15 cellular contexts compared by ENCODE assay signal in genomic region chr1:64087768-64088167, GRCh38.
A peak's percentile ranks its signal among the peaks of the same experiment; 100 is the strongest.
DNase-seq lines count a peak whose midpoint lies in the region; TF ChIP-seq lines count a peak whose summit lies in the region.
"Had no signal": no experiment of that assay in that cellular context is flagged by ENCODE, and none has a peak within 500 bp of the region (broad histone marks: within the 10 kb centered on the region; RNA-seq: fewer than 3 reads in every experiment).

No MANE protein-coding gene starts in this region.

- H2BK120ac ChIP-seq in H9 (ENCODE audit: low read depth, low read length, poor library complexity, severe bottlenecking), result no peak overlapping the region

- no peak overlapping the region for H4K8ac ChIP-seq in H9 (replicated peaks; ENCODE audit: insufficient read length, low read depth, low read length)

- no peak overlapping the region for H2BK20ac ChIP-seq in H9 (ENCODE audit: low read depth, low read length, poor library complexity, severe bottlenecking)

- H3K14ac ChIP-seq in H9 (ENCODE audit: insufficient read depth, low read length), result no peak overlapping the region

- H2AFZ ChIP-seq in H9 (ENCODE audit: low read length), result no peak overlapping the region

- H3K27ac ChIP-seq in brain microvascular endothelial cell (no peak overlapping the region), H9 (ENCODE audit: insufficient read length, low read depth, low read length) (no peak overlapping the region)
- H3K27ac ChIP-seq: left ventricle myocardium inferior had no signal

- H3K27me3 ChIP-seq in brain microvascular endothelial cell (replicated peaks) (no peaks in the 10 kb centered on the region), H9 (ENCODE audit: insufficient read depth, low read length) (no peaks in the 10 kb centered on the region)

- no peaks in the 10 kb centered on the region for H3K27me3 Mint-ChIP-seq in H9 (ENCODE audit: low read depth)
- H3K27me3 Mint-ChIP-seq: activated CD4-positive, alpha-beta T cell treated with anti-CD3 and anti-CD28 coated beads for 36 hours; activated naive CD8-positive, alpha-beta T cell; progenitor cell of endocrine pancreas had no signal

- H3K4me3 ChIP-seq in brain microvascular endothelial cell (ENCODE audit: low read depth, low read length), result no peak overlapping the region
- H3K4me3 ChIP-seq: left ventricle myocardium inferior had no signal

- H2AK5ac ChIP-seq in H9 (ENCODE audit: insufficient read length, low read length), result no peak overlapping the region

- H3K9me3 Mint-ChIP-seq in H9, result peaks cover 0 to 2% of the 10 kb centered on the region in 2 experiments; a peak in 1 of 5 replicates

- no peaks in the 10 kb centered on the region for H3K23me2 ChIP-seq in H9 (ENCODE audit: insufficient read length, low read depth, low read length, poor library complexity, severe bottlenecking)

- H3K4me3 Mint-ChIP-seq in H9, result no peak overlapping the region
- H3K4me3 Mint-ChIP-seq: activated CD4-positive, alpha-beta T cell treated with anti-CD3 and anti-CD28 coated beads for 36 hours; activated naive CD8-positive, alpha-beta T cell had no signal

- H2BK15ac ChIP-seq in H9 (ENCODE audit: low read depth, low read length), result no peak overlapping the region

- no peak overlapping the region for H4K91ac ChIP-seq in H9 (ENCODE audit: insufficient read length, low read depth, low read length)

- H3K79me2 ChIP-seq in H9 (ENCODE audit: insufficient read depth, low read length), result no peaks in the 10 kb centered on the region

- no peak overlapping the region for H2BK5ac ChIP-seq in H9 (ENCODE audit: insufficient read length, low read length)

- DNase-seq in AG08395 (ENCODE audit: low spot score) (peak; percentile 61), M059J (ENCODE audit: low read depth) (peak; percentile 87), brain microvascular endothelial cell (peak; percentile 88), iris pigment epithelial cell (ENCODE audit: low read depth) (peak; percentile 86), NCI-H2171 (lab: John Stamatoyannopoulos, UW) (no peak), NAMALWA (ENCODE audit: low spot score) (no peak), H9 (no peak), 8988T (no peak)
- DNase-seq: ACHN; activated CD4-positive, alpha-beta T cell treated with anti-CD3 and anti-CD28 coated beads for 36 hours; Caco-2; left ventricle myocardium inferior; stimulated activated CD4-positive, alpha-beta T cell treated with anti-CD3 and anti-CD28 coated beads, Interleukin-15, amount 100 ng/mL, for 24 hours had no signal

- H3K4ac ChIP-seq in H9 (ENCODE audit: low read depth, low read length), result no peak overlapping the region

- no peak overlapping the region for H4K5ac ChIP-seq in H9 (ENCODE audit: insufficient read length, low read depth, low read length)

- H3K79me1 ChIP-seq in H9 (ENCODE audit: insufficient read depth, low read depth, low read length, poor library complexity, severe bottlenecking), result peaks cover 2% of the 10 kb centered on the region

- no peaks in the 10 kb centered on the region for H3K9me3 ChIP-seq in H9 (ENCODE audit: control insufficient read depth, low read depth, low read length)
- H3K9me3 ChIP-seq: Caco-2, left ventricle myocardium inferior had no signal

- H3K18ac ChIP-seq in H9 (ENCODE audit: insufficient read length, low read depth, low read length), result no peak overlapping the region

- no CpG with 5 or more reads among the region's 2 CpGs for WGBS in H9 (ENCODE audit: extremely low coverage, insufficient read length, low lambda C conversion rate)

- in situ Hi-C loops in brain microvascular endothelial cell (cut with HindIII; ENCODE audit: low pct_ligation_motif_present, low sequenced_read_pairs), result no loop called here

- H3K23ac ChIP-seq in H9 (ENCODE audit: insufficient read length, low read depth, low read length), result no peak overlapping the region

- no peak overlapping the region for H3K56ac ChIP-seq in H9 (ENCODE audit: insufficient read length, low read depth, low read length)

- TF ChIP-seq CTCF in brain microvascular endothelial cell (IDR thresholded peaks at IDR 0.05; ENCODE audit: low read depth, low read length, missing control alignments), result no peak
- no peak for TF ChIP-seq CTCF in H9 (conservative IDR thresholded peaks at IDR 0.05)

- no peaks in the 10 kb centered on the region for H3K36me3 ChIP-seq in brain microvascular endothelial cell (replicated peaks)
- H3K36me3 ChIP-seq: left ventricle myocardium inferior had no signal

- H3K4me1 ChIP-seq in H9 (ENCODE audit: insufficient read depth, low read length), result no peaks in the 10 kb centered on the region
- H3K4me1 ChIP-seq: Caco-2 had no signal

- no peak overlapping the region for H3K9ac ChIP-seq in H9 (ENCODE audit: extremely low read depth, insufficient read length, low read length)

- H3T11ph ChIP-seq in H9 (ENCODE audit: low read length), result no peak overlapping the region

- peaks cover 2 to 8% of the 10 kb centered on the region in 2 experiments; a peak in 1 of 4 replicates for H3K4me1 Mint-ChIP-seq in H9
- H3K4me1 Mint-ChIP-seq: activated CD4-positive, alpha-beta T cell treated with anti-CD3 and anti-CD28 coated beads for 36 hours had no signal

- H3K27ac Mint-ChIP-seq in H9, result no peak overlapping the region
- H3K27ac Mint-ChIP-seq: activated CD4-positive, alpha-beta T cell treated with anti-CD3 and anti-CD28 coated beads for 36 hours; activated naive CD8-positive, alpha-beta T cell; progenitor cell of endocrine pancreas had no signal

- no peaks in the 10 kb centered on the region for H3K36me3 Mint-ChIP-seq in H9 (ENCODE audit: insufficient read depth in 1 of 3, low read depth in 3 of 3)
- H3K36me3 Mint-ChIP-seq: activated naive CD8-positive, alpha-beta T cell had no signal

- H2BK12ac ChIP-seq in H9 (ENCODE audit: insufficient read length, low read depth, low read length), result no peak overlapping the region

- H3K4me2 ChIP-seq in H9 (ENCODE audit: insufficient read depth, insufficient read length, low read length), result no peak overlapping the region

- H4K20me1 ChIP-seq in H9 (ENCODE audit: control insufficient read depth, insufficient read depth, insufficient read length), result no peaks in the 10 kb centered on the region

Comparison
In these comparisons a context has a peak if more than half of its experiments do, and no peak if none do; other contexts are left out.
1. DNase-seq: peak in AG08395 (single experiment), M059J (single experiment), brain microvascular endothelial cell (single experiment) and iris pigment epithelial cell (single experiment); none in NCI-H2171 (single experiment), NAMALWA (single experiment), H9 (single experiment) and 8988T (single experiment).